Comparison of ENCODE assay signal across 9 cellular contexts in genomic region chr2:216491757-216492635, GRCh38. TPM values are rescaled to one million over a fixed set of nuclear protein-coding genes. Genes with fewer than 3 reads are reported as not detected.
A peak's percentile ranks its signal among the peaks of the same experiment; 100 is the strongest.
DNase-seq lines count a peak whose midpoint lies in the region; ATAC-seq and TF ChIP-seq lines count a peak whose summit lies in the region.
"Had no signal": no experiment of that assay in that cellular context is flagged by ENCODE, and none has a peak within 500 bp of the region (broad histone marks: within the 10 kb centered on the region; RNA-seq: fewer than 3 reads in every experiment).

No MANE protein-coding gene starts in this region.

- WGBS in H9 (ENCODE audit: extremely low coverage, insufficient read length, low lambda C conversion rate), result no CpG with 5 or more reads among the region's 10 CpGs

- no peaks in the 10 kb centered on the region for H4K20me1 ChIP-seq in H9 (ENCODE audit: control insufficient read depth, insufficient read depth, insufficient read length)

- H3K9ac ChIP-seq in H9 (ENCODE audit: extremely low read depth, insufficient read length, low read length), result no peak overlapping the region

- TF ChIP-seq CTCF in H9 (conservative IDR thresholded peaks at IDR 0.05), result no peak

- no peak overlapping the region for H3K14ac ChIP-seq in H9 (ENCODE audit: insufficient read depth, low read length)

- DNase-seq in left kidney (ENCODE audit: low read depth, low spot score) (peak; percentile 55), COLO668 (lab: John Stamatoyannopoulos, UW; ENCODE audit: unreplicated experiment) (no peak), H9 (no peak), H4 (ENCODE audit: low spot score) (no peak), NCI-H526 (lab: John Stamatoyannopoulos, UW) (no peak)

- H3T11ph ChIP-seq in H9 (ENCODE audit: low read length), result no peak overlapping the region

- H3K4me1 Mint-ChIP-seq in IgD-negative memory B cell, result peaks cover 25 to 38% (median 32%) of the 10 kb centered on the region in 3 donors
- H3K4me1 Mint-ChIP-seq in H9, result peaks cover 4 to 13% of the 10 kb centered on the region in 2 experiments; a peak in 2 of 4 replicates

- H3K18ac ChIP-seq in H9 (ENCODE audit: insufficient read length, low read depth, low read length), result no peak overlapping the region

- H3K23ac ChIP-seq in H9 (ENCODE audit: insufficient read length, low read depth, low read length), result no peak overlapping the region

- H2BK20ac ChIP-seq in H9 (ENCODE audit: low read depth, low read length, poor library complexity, severe bottlenecking), result no peak overlapping the region

- no peaks in the 10 kb centered on the region for H3K27me3 ChIP-seq in H9 (ENCODE audit: insufficient read depth, low read length)
- H3K27me3 ChIP-seq: cardiac muscle cell had no signal

- H3K4me3 Mint-ChIP-seq in IgD-negative memory B cell (peak overlapping the region; percentile 39 to 89 (median 66)), H9 (no peak overlapping the region)

- H3K79me1 ChIP-seq in H9 (ENCODE audit: insufficient read depth, low read depth, low read length, poor library complexity, severe bottlenecking), result no peaks in the 10 kb centered on the region

- H3K27me3 Mint-ChIP-seq in IgD-negative memory B cell, result peaks cover 1% of the 10 kb centered on the region
- H3K27me3 Mint-ChIP-seq in H9 (ENCODE audit: low read depth), result no peaks in the 10 kb centered on the region

- H3K27ac ChIP-seq in H9 (ENCODE audit: insufficient read length, low read depth, low read length), result no peak overlapping the region
- H3K27ac ChIP-seq: cardiac muscle cell had no signal

- H3K9me3 Mint-ChIP-seq in IgD-negative memory B cell (no peaks in the 10 kb centered on the region), H9 (no peaks in the 10 kb centered on the region)

- no peak overlapping the region for H4K5ac ChIP-seq in H9 (ENCODE audit: insufficient read length, low read depth, low read length)

- H2BK12ac ChIP-seq in H9 (ENCODE audit: insufficient read length, low read depth, low read length), result no peak overlapping the region

- H2AFZ ChIP-seq in H9 (ENCODE audit: low read length), result no peak overlapping the region

- no peak overlapping the region for H3K4me2 ChIP-seq in H9 (ENCODE audit: insufficient read depth, insufficient read length, low read length)

- no peaks in the 10 kb centered on the region for H3K23me2 ChIP-seq in H9 (ENCODE audit: insufficient read length, low read depth, low read length, poor library complexity, severe bottlenecking)

- H3K36me3 Mint-ChIP-seq in IgD-negative memory B cell (peaks cover 3% of the 10 kb centered on the region), H9 (ENCODE audit: insufficient read depth in 1 of 3, low read depth in 3 of 3) (no peaks in the 10 kb centered on the region; a peak in 1 of 7 replicates)

- H2AK5ac ChIP-seq in H9 (ENCODE audit: insufficient read length, low read length), result no peak overlapping the region

- no peak overlapping the region for H4K91ac ChIP-seq in H9 (ENCODE audit: insufficient read length, low read depth, low read length)

- ATAC-seq in GM18502 (IDR thresholded peaks at IDR 0.05; ENCODE audit: poor library complexity, unreplicated experiment) (peak; percentile 92), GM21737 (IDR thresholded peaks at IDR 0.05; ENCODE audit: unreplicated experiment) (peak; percentile 54)

- H3K27ac Mint-ChIP-seq in IgD-negative memory B cell (peak overlapping the region; percentile 80 to 94 (median 82)), H9 (peak overlapping the region in 1 of 3 experiments; percentile 10; a peak in 1 of 7 replicates)

- no peak overlapping the region for H2BK15ac ChIP-seq in H9 (ENCODE audit: low read depth, low read length)

- no peak overlapping the region for H2BK5ac ChIP-seq in H9 (ENCODE audit: insufficient read length, low read length)

- H4K8ac ChIP-seq in H9 (replicated peaks; ENCODE audit: insufficient read length, low read depth, low read length), result no peak overlapping the region

- H3K56ac ChIP-seq in H9 (ENCODE audit: insufficient read length, low read depth, low read length), result no peak overlapping the region

- no peaks in the 10 kb centered on the region for H3K4me1 ChIP-seq in H9 (ENCODE audit: insufficient read depth, low read length)

- H2BK120ac ChIP-seq in H9 (ENCODE audit: low read depth, low read length, poor library complexity, severe bottlenecking), result no peak overlapping the region

- no peaks in the 10 kb centered on the region for H3K9me3 ChIP-seq in H9 (ENCODE audit: control insufficient read depth, low read depth, low read length)

- no peak overlapping the region for H3K4ac ChIP-seq in H9 (ENCODE audit: low read depth, low read length)

- H3K79me2 ChIP-seq in H9 (ENCODE audit: insufficient read depth, low read length), result no peaks in the 10 kb centered on the region

RNA-seq across cellular contexts. Expression of gene RPL37A, which starts 6.6 kb away (rescaled TPM):
- 4,003 TPM for polyA plus RNA-seq in IgD-negative memory B cell
- total RNA-seq in H9 (2021), result 3,719 and 3,769 TPM in 2 replicates
- 1,506 and 2,054 TPM in 2 replicates for total RNA-seq in H4 (2014; rRNA removed; shearing (Covaris generic))

Comparison
In these comparisons a context has a peak if more than half of its experiments do, and no peak if none do; other contexts are left out.
1. H3K4me3 Mint-ChIP-seq: peak in IgD-negative memory B cell (4 of 4); none in H9 (0 of 2).